In the genomic region with DNA sequence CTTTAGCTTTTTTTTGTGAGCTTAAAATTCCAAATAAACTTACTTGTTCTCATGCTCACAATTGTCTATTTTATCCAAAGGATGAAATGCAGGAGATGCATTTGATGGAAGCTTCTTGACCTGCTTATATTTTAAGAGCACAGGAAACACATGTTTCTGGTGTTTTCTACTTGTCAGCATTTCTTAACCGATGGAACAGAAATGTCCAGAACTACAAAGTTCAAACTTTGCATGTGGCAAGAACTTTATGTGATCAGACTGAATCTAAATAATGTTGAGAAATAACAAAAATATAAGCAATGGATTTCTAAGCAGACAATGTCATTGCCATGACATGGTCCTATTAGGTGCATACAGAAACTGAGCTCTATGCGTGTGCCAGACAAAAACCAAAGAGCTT, we compare ENCODE assay signal across 1 cellular context.
TF ChIP-seq lines count a peak whose summit lies in the region.

No MANE protein-coding gene starts in this region.

TF ChIP-seq in GM23338, 12 proteins besides CTCF, POLR2A, EP300 and RAD21 (continued from another document):
- TF ChIP-seq, protein P1, sequence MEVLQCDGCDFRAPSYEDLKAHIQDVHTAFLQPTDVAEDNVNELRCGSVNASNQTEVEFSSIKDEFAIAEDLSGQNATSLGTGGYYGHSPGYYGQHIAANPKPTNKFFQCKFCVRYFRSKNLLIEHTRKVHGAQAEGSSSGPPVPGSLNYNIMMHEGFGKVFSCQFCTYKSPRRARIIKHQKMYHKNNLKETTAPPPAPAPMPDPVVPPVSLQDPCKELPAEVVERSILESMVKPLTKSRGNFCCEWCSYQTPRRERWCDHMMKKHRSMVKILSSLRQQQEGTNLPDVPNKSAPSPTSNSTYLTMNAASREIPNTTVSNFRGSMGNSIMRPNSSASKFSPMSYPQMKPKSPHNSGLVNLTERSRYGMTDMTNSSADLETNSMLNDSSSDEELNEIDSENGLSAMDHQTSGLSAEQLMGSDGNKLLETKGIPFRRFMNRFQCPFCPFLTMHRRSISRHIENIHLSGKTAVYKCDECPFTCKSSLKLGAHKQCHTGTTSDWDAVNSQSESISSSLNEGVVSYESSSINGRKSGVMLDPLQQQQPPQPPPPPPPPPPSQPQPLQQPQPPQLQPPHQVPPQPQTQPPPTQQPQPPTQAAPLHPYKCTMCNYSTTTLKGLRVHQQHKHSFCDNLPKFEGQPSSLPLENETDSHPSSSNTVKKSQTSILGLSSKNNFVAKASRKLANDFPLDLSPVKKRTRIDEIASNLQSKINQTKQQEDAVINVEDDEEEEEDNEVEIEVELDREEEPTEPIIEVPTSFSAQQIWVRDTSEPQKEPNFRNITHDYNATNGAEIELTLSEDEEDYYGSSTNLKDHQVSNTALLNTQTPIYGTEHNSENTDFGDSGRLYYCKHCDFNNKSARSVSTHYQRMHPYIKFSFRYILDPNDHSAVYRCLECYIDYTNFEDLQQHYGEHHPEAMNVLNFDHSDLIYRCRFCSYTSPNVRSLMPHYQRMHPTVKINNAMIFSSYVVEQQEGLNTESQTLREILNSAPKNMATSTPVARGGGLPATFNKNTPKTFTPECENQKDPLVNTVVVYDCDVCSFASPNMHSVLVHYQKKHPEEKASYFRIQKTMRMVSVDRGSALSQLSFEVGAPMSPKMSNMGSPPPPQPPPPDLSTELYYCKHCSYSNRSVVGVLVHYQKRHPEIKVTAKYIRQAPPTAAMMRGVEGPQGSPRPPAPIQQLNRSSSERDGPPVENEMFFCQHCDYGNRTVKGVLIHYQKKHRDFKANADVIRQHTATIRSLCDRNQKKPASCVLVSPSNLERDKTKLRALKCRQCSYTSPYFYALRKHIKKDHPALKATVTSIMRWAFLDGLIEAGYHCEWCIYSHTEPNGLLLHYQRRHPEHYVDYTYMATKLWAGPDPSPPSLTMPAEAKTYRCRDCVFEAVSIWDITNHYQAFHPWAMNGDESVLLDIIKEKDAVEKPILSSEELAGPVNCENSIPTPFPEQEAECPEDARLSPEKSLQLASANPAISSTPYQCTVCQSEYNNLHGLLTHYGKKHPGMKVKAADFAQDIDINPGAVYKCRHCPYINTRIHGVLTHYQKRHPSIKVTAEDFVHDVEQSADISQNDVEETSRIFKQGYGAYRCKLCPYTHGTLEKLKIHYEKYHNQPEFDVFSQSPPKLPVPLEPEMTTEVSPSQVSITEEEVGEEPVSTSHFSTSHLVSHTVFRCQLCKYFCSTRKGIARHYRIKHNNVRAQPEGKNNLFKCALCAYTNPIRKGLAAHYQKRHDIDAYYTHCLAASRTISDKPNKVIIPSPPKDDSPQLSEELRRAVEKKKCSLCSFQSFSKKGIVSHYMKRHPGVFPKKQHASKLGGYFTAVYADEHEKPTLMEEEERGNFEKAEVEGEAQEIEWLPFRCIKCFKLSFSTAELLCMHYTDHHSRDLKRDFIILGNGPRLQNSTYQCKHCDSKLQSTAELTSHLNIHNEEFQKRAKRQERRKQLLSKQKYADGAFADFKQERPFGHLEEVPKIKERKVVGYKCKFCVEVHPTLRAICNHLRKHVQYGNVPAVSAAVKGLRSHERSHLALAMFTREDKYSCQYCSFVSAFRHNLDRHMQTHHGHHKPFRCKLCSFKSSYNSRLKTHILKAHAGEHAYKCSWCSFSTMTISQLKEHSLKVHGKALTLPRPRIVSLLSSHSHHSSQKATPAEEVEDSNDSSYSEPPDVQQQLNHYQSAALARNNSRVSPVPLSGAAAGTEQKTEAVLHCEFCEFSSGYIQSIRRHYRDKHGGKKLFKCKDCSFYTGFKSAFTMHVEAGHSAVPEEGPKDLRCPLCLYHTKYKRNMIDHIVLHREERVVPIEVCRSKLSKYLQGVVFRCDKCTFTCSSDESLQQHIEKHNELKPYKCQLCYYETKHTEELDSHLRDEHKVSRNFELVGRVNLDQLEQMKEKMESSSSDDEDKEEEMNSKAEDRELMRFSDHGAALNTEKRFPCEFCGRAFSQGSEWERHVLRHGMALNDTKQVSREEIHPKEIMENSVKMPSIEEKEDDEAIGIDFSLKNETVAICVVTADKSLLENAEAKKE (CRISPR knock-in tag; IDR thresholded peaks at IDR 0.05), result no peak
- no peak for TF ChIP-seq ZNF331 (CRISPR knock-in tag; IDR thresholded peaks at IDR 0.05; ENCODE audit: low read depth)
- TF ChIP-seq POLR2AphosphoS5 (IDR thresholded peaks at IDR 0.05; ENCODE audit: low read depth), result no peak
- no peak for TF ChIP-seq NANOG (IDR thresholded peaks at IDR 0.05; ENCODE audit: borderline replicate concordance)
- no peak for TF ChIP-seq JUNB (IDR thresholded peaks at IDR 0.05; ENCODE audit: unreplicated experiment)
